In the genomic region with DNA sequence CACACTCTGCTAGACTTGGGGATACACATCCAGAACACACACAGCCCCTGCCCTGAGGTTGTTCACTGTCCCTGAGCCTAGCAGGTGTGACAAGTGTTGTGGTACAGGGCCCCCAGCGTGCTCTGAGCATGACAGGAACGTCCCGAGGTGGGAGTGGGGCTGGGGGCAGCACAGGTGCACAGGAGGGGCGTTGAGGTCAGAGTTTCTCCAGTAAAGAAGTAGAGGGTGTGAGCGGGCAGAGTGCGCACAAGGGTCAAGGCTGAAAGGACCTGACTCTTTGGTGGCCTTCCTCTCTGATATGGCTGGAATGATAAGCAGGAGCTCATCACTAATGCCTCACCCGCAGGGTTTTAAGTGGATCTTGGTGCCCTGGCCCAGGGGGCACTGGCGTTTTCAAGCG, we compare ENCODE assay signal across 14 cellular contexts. TPM values are rescaled to one million over a fixed set of nuclear protein-coding genes. Genes with fewer than 3 reads are reported as not detected.
DNase-seq lines count a peak whose midpoint lies in the region; ATAC-seq and TF ChIP-seq lines count a peak whose summit lies in the region.
"Had no signal": no experiment of that assay in that cellular context is flagged by ENCODE, and none has a peak within 500 bp of the region (broad histone marks: within the 10 kb centered on the region; RNA-seq: fewer than 3 reads in every experiment).

No MANE protein-coding gene starts in this region.

- H3K4me1 ChIP-seq in esophagus squamous epithelium = peaks cover 11 to 80% (median 19%) of the 10 kb centered on the region in 3 donors
- peaks cover 7 to 35% (median 20%) of the 10 kb centered on the region in 6 donors for H3K4me1 ChIP-seq in spleen
- peaks cover 9 to 27% (median 14%) of the 10 kb centered on the region in 4 donors for H3K4me1 ChIP-seq in upper lobe of left lung

- WGBS in esophagus squamous epithelium, 2 donors = 92 to 98% methylated on average over 5 to 9 of the region's 9 CpGs
- 83 to 90% (median 85%) methylated on average over 6 to 9 of the region's 9 CpGs for WGBS in spleen, 5 donors
- 94 to 95% methylated on average over 9 of the region's 9 CpGs for WGBS in upper lobe of left lung, 2 donors

- peak overlapping the region; percentile 85 for H3K4me3 Mint-ChIP-seq in activated naive CD4-positive, alpha-beta T cell treated with anti-CD3 and anti-CD28 coated beads, Interleukin-2, amount 10 ng/mL, durations not matched to agents 7 days and 5 days

- TF ChIP-seq POLR2A in esophagus squamous epithelium (IDR thresholded peaks at IDR 0.05) (no peak), spleen (IDR thresholded peaks at IDR 0.05) (no peak), upper lobe of left lung (IDR thresholded peaks at IDR 0.05) (no peak)

- no peaks in the 10 kb centered on the region for H3K36me3 Mint-ChIP-seq in activated naive CD4-positive, alpha-beta T cell treated with anti-CD3 and anti-CD28 coated beads, Interleukin-2, amount 10 ng/mL, durations not matched to agents 7 days and 5 days
- H3K36me3 Mint-ChIP-seq in activated naive CD4-positive, alpha-beta T cell treated with anti-CD3 and anti-CD28 coated beads, Interleukin-2, amount 50 U/mL, for 72 hours = no peaks in the 10 kb centered on the region

- peaks cover 4% of the 10 kb centered on the region for H3K27me3 Mint-ChIP-seq in activated naive CD4-positive, alpha-beta T cell treated with anti-CD3 and anti-CD28 coated beads, Interleukin-2, amount 10 ng/mL, durations not matched to agents 7 days and 5 days

- H3K4me1 Mint-ChIP-seq in activated naive CD4-positive, alpha-beta T cell treated with anti-CD3 and anti-CD28 coated beads, Interleukin-2, amount 10 ng/mL, durations not matched to agents 7 days and 5 days = peaks cover 33% of the 10 kb centered on the region

- H3K27me3 ChIP-seq in esophagus squamous epithelium (no peaks in the 10 kb centered on the region), spleen (replicated peaks in 1 of 7) (no peaks in the 10 kb centered on the region), upper lobe of left lung (no peaks in the 10 kb centered on the region)
- H3K27me3 ChIP-seq: gastroesophageal sphincter, SJCRH30 had no signal

- H3K27ac Mint-ChIP-seq in activated naive CD4-positive, alpha-beta T cell treated with anti-CD3 and anti-CD28 coated beads, Interleukin-2, amount 10 ng/mL, durations not matched to agents 7 days and 5 days = no peak overlapping the region
- H3K27ac Mint-ChIP-seq in activated naive CD4-positive, alpha-beta T cell treated with anti-CD3 and anti-CD28 coated beads, Interleukin-2, amount 50 U/mL, for 72 hours = peak overlapping the region in 1 of 2 donors; percentile 77

- no peaks in the 10 kb centered on the region for H3K9me3 ChIP-seq in esophagus squamous epithelium
- no peaks in the 10 kb centered on the region for H3K9me3 ChIP-seq in spleen
- H3K9me3 ChIP-seq in upper lobe of left lung = no peaks in the 10 kb centered on the region
- H3K9me3 ChIP-seq: gastroesophageal sphincter, SJCRH30 had no signal

- peaks cover 0 to 36% (median 4%) of the 10 kb centered on the region in 3 donors for H3K36me3 ChIP-seq in esophagus squamous epithelium
- peaks cover 0 to 17% (median 0%) of the 10 kb centered on the region in 6 donors for H3K36me3 ChIP-seq in spleen
- peaks cover 0 to 5% (median 0%) of the 10 kb centered on the region in 4 donors for H3K36me3 ChIP-seq in upper lobe of left lung
- H3K36me3 ChIP-seq: SJCRH30 had no signal

- H3K27ac ChIP-seq in VCaP = peak overlapping the region; percentile 84; the same call in 1 of the 2 replicates
- H3K27ac ChIP-seq in esophagus squamous epithelium = peak overlapping the region; percentile 49 to 92 (median 88)
- H3K27ac ChIP-seq in spleen = no peak overlapping the region
- no peak overlapping the region for H3K27ac ChIP-seq in upper lobe of left lung

- intact Hi-C loops in esophagus squamous epithelium (cut with DNase I) = no loop called here
- intact Hi-C loops in spleen (cut with DNase I; ENCODE audit: low total_unique reads) = no loop called here

- TF ChIP-seq CTCF in VCaP (conservative IDR thresholded peaks at IDR 0.05) (no peak), esophagus squamous epithelium (IDR thresholded peaks at IDR 0.05) (no peak), spleen (IDR thresholded peaks at IDR 0.05 in 8 of 11, conservative IDR thresholded peaks at IDR 0.05 in 3 of 11) (no peak), upper lobe of left lung (IDR thresholded peaks at IDR 0.05) (no peak)

- CTCF ChIA-PET in activated naive CD4-positive, alpha-beta T cell treated with anti-CD3 and anti-CD28 coated beads, Interleukin-2, amount 10 ng/mL, durations not matched to agents 7 days and 5 days (lab: Charles Lee) = interaction anchor here (0.8 to 3.6 kb wide), 4 partner anchors 18 to 482 kb away, joined by 3 to 24 read pairs (median 4); no protein-coding TSS in a partner anchor

- no peak overlapping the region for H3K4me3 ChIP-seq in esophagus squamous epithelium
- H3K4me3 ChIP-seq in spleen = peak overlapping the region in 1 of 8 donors; percentile 91
- no peak overlapping the region for H3K4me3 ChIP-seq in upper lobe of left lung

- no peak for DNase-seq in activated naive CD4-positive, alpha-beta T cell treated with anti-CD3 and anti-CD28 coated beads, Interleukin-2, amount 10 ng/mL, durations not matched to agents 7 days and 5 days
- no peak for DNase-seq in activated naive CD4-positive, alpha-beta T cell treated with anti-CD3 and anti-CD28 coated beads, Interleukin-2, amount 50 U/mL, for 72 hours (ENCODE audit: low spot score in 2 of 2)
- DNase-seq in esophagus squamous epithelium (lab: John Stamatoyannopoulos, UW) = no peak
- DNase-seq in spleen = peak; percentile 59
- no peak for DNase-seq in hepatic stellate cell (ENCODE audit: low spot score)
- DNase-seq in globus pallidus (ENCODE audit: low spot score) = no peak
- DNase-seq in upper lobe of left lung = no peak
- DNase-seq: activated CD4-positive, CD25-positive, alpha-beta regulatory T cell treated with anti-CD3 and anti-CD28 coated beads, Interleukin-2, amount 50 U/mL, for 72 hours; NCI-H1930; occipital lobe; stimulated activated CD8-positive, alpha-beta memory T cell treated with anti-CD3 and anti-CD28 coated beads, Interleukin-4, amount 100 ng/mL, for 48 hours had no signal

- no peak for ATAC-seq in activated naive CD4-positive, alpha-beta T cell treated with anti-CD3 and anti-CD28 coated beads, Interleukin-2, amount 50 U/mL, for 72 hours
- ATAC-seq in upper lobe of left lung (ENCODE audit: low FRiP score in 2 of 2) = no peak

- no peaks in the 10 kb centered on the region for H3K9me3 Mint-ChIP-seq in activated naive CD4-positive, alpha-beta T cell treated with anti-CD3 and anti-CD28 coated beads, Interleukin-2, amount 10 ng/mL, durations not matched to agents 7 days and 5 days
- no peaks in the 10 kb centered on the region for H3K9me3 Mint-ChIP-seq in activated naive CD4-positive, alpha-beta T cell treated with anti-CD3 and anti-CD28 coated beads, Interleukin-2, amount 50 U/mL, for 72 hours

- no peak for TF ChIP-seq EP300 in upper lobe of left lung (IDR thresholded peaks at IDR 0.05)

RNA-seq across cellular contexts. Expression of a gene that starts 1.3 kb away (rescaled TPM):
- under 1 TPM; 0.66 to 0.89 TPM for total RNA-seq in activated naive CD4-positive, alpha-beta T cell treated with anti-CD3 and anti-CD28 coated beads, Interleukin-2, amount 50 U/mL, for 72 hours
- total RNA-seq in esophagus squamous epithelium (1 to 10 TPM in 1 of 4 donors, not detected in 3; 3.6 TPM), spleen (1 to 10 TPM in 1 of 7 donors, under 1 TPM in 1, not detected in 5; 0.97 to 1.9 TPM), upper lobe of left lung (1 to 10 TPM in 1 of 6 donors, not detected in 5; 4.2 TPM)
- under 1 TPM in 2 of 3 donors, not detected in 1; 0.20 to 0.29 TPM for polyA plus RNA-seq in spleen
- total RNA-seq: gastroesophageal sphincter, SJCRH30 had no signal

RNA-seq across cellular contexts. Expression of a gene that starts 6.4 kb away (rescaled TPM):
- 1 to 10 TPM; 1.3 to 1.6 TPM for total RNA-seq in activated naive CD4-positive, alpha-beta T cell treated with anti-CD3 and anti-CD28 coated beads, Interleukin-2, amount 50 U/mL, for 72 hours
- total RNA-seq in esophagus squamous epithelium (1,000 to 10,000 TPM in 1 of 4 donors, 100 to 1,000 TPM in 3; 311 to 1,013 (median 406) TPM), spleen (10 to 100 TPM in 5 of 7 donors, 1 to 10 TPM in 2; 6.6 to 16.5 (median 13.6) TPM), upper lobe of left lung (10 to 100 TPM in 3 of 6 donors, 1 to 10 TPM in 3; 2.2 to 21.1 (median 14.4) TPM)
- polyA plus RNA-seq in spleen = 1 to 10 TPM; 2.7 to 6.8 (median 6.4) TPM

RNA-seq across cellular contexts. Expression of a gene that starts 27.0 kb away (rescaled TPM):
- total RNA-seq in activated naive CD4-positive, alpha-beta T cell treated with anti-CD3 and anti-CD28 coated beads, Interleukin-2, amount 50 U/mL, for 72 hours = 10 to 100 TPM; 48.7 to 56.4 TPM
- total RNA-seq in esophagus squamous epithelium = 10 to 100 TPM; 10.5 to 16.5 (median 13.7) TPM
- 10 to 100 TPM; 14.6 to 30.4 (median 23.5) TPM for total RNA-seq in spleen
- polyA plus RNA-seq in spleen = 10 to 100 TPM; 18.7 to 19.4 (median 18.9) TPM
- total RNA-seq in upper lobe of left lung = 10 to 100 TPM in 4 of 6 donors, 1 to 10 TPM in 2; 7.1 to 24.1 (median 14.2) TPM

RNA-seq across cellular contexts. Expression of a gene that starts 34.9 kb away (rescaled TPM):
- 1 to 10 TPM in 1 of 2 donors, under 1 TPM in 1; 0.96 to 2.9 TPM for total RNA-seq in activated naive CD4-positive, alpha-beta T cell treated with anti-CD3 and anti-CD28 coated beads, Interleukin-2, amount 50 U/mL, for 72 hours
- total RNA-seq in esophagus squamous epithelium (10 to 100 TPM; 30.6 to 76.8 (median 43.3) TPM), spleen (10 to 100 TPM in 5 of 7 donors, 1 to 10 TPM in 2; 2.8 to 19.1 (median 12.4) TPM), upper lobe of left lung (100 to 1,000 TPM in 4 of 6 donors, 10 to 100 TPM in 2; 40.3 to 169 (median 139) TPM)
- 10 to 100 TPM in 1 of 3 donors, 1 to 10 TPM in 2; 5.0 to 10.9 (median 9.4) TPM for polyA plus RNA-seq in spleen
- total RNA-seq: SJCRH30 had no signal

Comparison
In these comparisons a context has a peak if more than half of its experiments do, and no peak if none do; other contexts are left out.
1. H3K27ac ChIP-seq: peak in VCaP (single experiment) and esophagus squamous epithelium (4 of 4); none in spleen (0 of 8) and upper lobe of left lung (0 of 4).
2. RNA of a gene that starts 6.4 kb away (total RNA-seq): 311 to 1,013 TPM in esophagus squamous epithelium; 2.2 to 21.1 TPM in upper lobe of left lung, 6.6 to 16.5 TPM in spleen and 1.3 to 1.6 TPM in activated naive CD4-positive, alpha-beta T cell treated with anti-CD3 and anti-CD28 coated beads, Interleukin-2, amount 50 U/mL, for 72 hours; every median in the first group is over 10 times any median in the second.